8 cellular contexts compared by ENCODE assay signal in genomic region chr17:45021607-45022287, GRCh38. TPM values are rescaled to one million over a fixed set of nuclear protein-coding genes. Genes with fewer than 3 reads are reported as not detected.
DNase-seq lines count a peak whose midpoint lies in the region; FAIRE-seq and TF ChIP-seq lines count a peak whose summit lies in the region.

No MANE protein-coding gene starts in this region.

- H3K4me3 ChIP-seq in A673 (ENCODE audit: low read depth, low read length, poor library complexity, severe bottlenecking): peak overlapping the region; percentile 36
- H3K4me3 ChIP-seq in cardiac fibroblast (replicated peaks in 1 of 2; ENCODE audit: low read depth in 2 of 2, low read length in 2 of 2): peak overlapping the region; percentile 22 to 40
- peak overlapping the region; percentile 39 to 59 for H3K4me3 ChIP-seq in kidney (ENCODE audit: low read length in 2 of 2)

- H3K36me3 ChIP-seq in A673 (ENCODE audit: insufficient read depth, low read length, poor library complexity, severe bottlenecking) (no peaks in the 10 kb centered on the region), kidney (ENCODE audit: control insufficient read depth in 1 of 2, insufficient read depth in 2 of 2, low read length in 2 of 2) (peaks cover 0 to 3% of the 10 kb centered on the region in 2 donors)

- DNase-seq in A673 (ENCODE audit: low spot score): peak; percentile 60
- DNase-seq in GM19238 (ENCODE audit: insufficient read length, low spot score): peak; percentile 89
- DNase-seq in NCI-H1930 (lab: John Stamatoyannopoulos, UW): peak; percentile 9 to 47
- peak; percentile 32 for DNase-seq in activated CD4-positive, CD25-positive, alpha-beta regulatory T cell treated with anti-CD3 and anti-CD28 coated beads, Interleukin-2, amount 50 U/mL, for 16 hours (ENCODE audit: low read depth, low spot score)
- peak; percentile 54 to 69 for DNase-seq in cardiac fibroblast (ENCODE audit: low read depth in 2 of 2)
- peak; percentile 90 for DNase-seq in kidney
- DNase-seq in stimulated activated CD4-positive, alpha-beta T cell treated with anti-CD3 and anti-CD28 coated beads, Interleukin-1b, Interleukin-23, amount 100 ng/mL, for 1 hour (ENCODE audit: low read depth in 2 of 2): peak; percentile 16 to 51
- no peak for DNase-seq in NCI-H2227 (lab: John Stamatoyannopoulos, UW; ENCODE audit: unreplicated experiment)

- H3K4me1 ChIP-seq in A673 (ENCODE audit: insufficient read depth, low read length, poor library complexity, severe bottlenecking) (no peaks in the 10 kb centered on the region), kidney (ENCODE audit: control insufficient read depth in 1 of 2, insufficient read depth in 1 of 2, low read depth in 1 of 2, low read length in 2 of 2) (peaks cover 13 to 14% of the 10 kb centered on the region in 2 donors)

- no peak overlapping the region for H3K27ac ChIP-seq in A673 (ENCODE audit: low read depth, low read length, poor library complexity, severe bottlenecking)
- no peak overlapping the region for H3K27ac ChIP-seq in kidney (ENCODE audit: low read depth in 2 of 2, low read length in 2 of 2)

- peak overlapping the region; percentile 49 to 59 for H3K9ac ChIP-seq in kidney (ENCODE audit: low read length in 2 of 2)

- POLR2A ChIA-PET in A673 (lab: Charles Lee; ENCODE audit: low non-redundant PET): no interaction called here

- intact Hi-C loops in A673 (cut with micrococcal nuclease; ENCODE audit: unreplicated experiment): loop anchor here (2.0 to 5.0 kb wide), 2 partner anchors 101 to 244 kb away; no protein-coding TSS in a partner anchor
- intact Hi-C loops in kidney (cut with DNase I): loop anchor here (5.0 kb wide), 1 partner anchor 104 kb away; the partner anchor contains the start of gene GFAP

- CTCF ChIA-PET in A673 (lab: Charles Lee): interaction anchor here (0.6 to 1.2 kb wide), 3 partner anchors 90 to 246 kb away, joined by 3 to 13 read pairs (median 5); no protein-coding TSS in a partner anchor

- no peaks in the 10 kb centered on the region for H3K27me3 ChIP-seq in A673 (replicated peaks; ENCODE audit: insufficient read depth, low read depth, low read length, poor library complexity)

- FAIRE-seq in kidney (lab: Jason Lieb, UNC): no peak

- BruUV-seq in A673 (replicated peaks; lab: Mats Ljungman, UMichigan): no TSS peak

- H3K9me3 ChIP-seq in A673 (ENCODE audit: low read depth, low read length, poor library complexity, severe bottlenecking): no peaks in the 10 kb centered on the region
- no peaks in the 10 kb centered on the region for H3K9me3 ChIP-seq in kidney (ENCODE audit: control insufficient read depth in 1 of 2, low read length in 2 of 2)

- TF ChIP-seq CTCF in A673 (conservative IDR thresholded peaks at IDR 0.05; ENCODE audit: low read depth, low read length) (peak; percentile 55; the same call in 1 of the 2 replicates), cardiac fibroblast (IDR thresholded peaks at IDR 0.05; ENCODE audit: low read depth, low read length) (peak; percentile 39), kidney (IDR thresholded peaks at IDR 0.05; ENCODE audit: borderline replicate concordance, extremely low read depth, insufficient read depth) (peak; percentile 75)

RNA-seq across cellular contexts. Expression of gene DCAKD, which starts 29.7 kb away (rescaled TPM):
- 19.1 and 21.8 TPM in 2 replicates for total RNA-seq in A673 (2021)
- 34.9 TPM for total RNA-seq in kidney
- polyA plus RNA-seq in kidney (ENCODE audit: insufficient read depth, low read depth, low replicate concordance): 27.5 TPM

RNA-seq across cellular contexts. Expression of gene NMT1, which starts 39.4 kb away (rescaled TPM):
- total RNA-seq in A673 (2021): 108 and 118 TPM in 2 replicates
- 98.5 TPM for total RNA-seq in kidney
- 72.3 TPM for polyA plus RNA-seq in kidney (ENCODE audit: insufficient read depth, low read depth, low replicate concordance)

RNA-seq across cellular contexts. Expression of gene C1QL1, which starts 53.6 kb away (rescaled TPM):
- total RNA-seq in A673 (2021) (8.6 and 10.8 TPM in 2 replicates), kidney (0.76 TPM)
- polyA plus RNA-seq in kidney (ENCODE audit: insufficient read depth, low read depth, low replicate concordance): 25.4 TPM
